19 cellular contexts compared by ENCODE assay signal in genomic region chr7:151048911-151049463, GRCh38. TPM values are rescaled to one million over a fixed set of nuclear protein-coding genes. Genes with fewer than 3 reads are reported as not detected.
DNase-seq lines count a peak whose midpoint lies in the region; ATAC-seq lines count a peak whose summit lies in the region.
"Had no signal": no experiment of that assay in that cellular context is flagged by ENCODE, and none has a peak within 500 bp of the region (broad histone marks: within the 10 kb centered on the region; RNA-seq: fewer than 3 reads in every experiment).

No MANE protein-coding gene starts in this region.

- H3K4me1 ChIP-seq in SJCRH30 (peaks cover 51% of the 10 kb centered on the region), iPS-15b (ENCODE audit: control insufficient read depth, insufficient read depth, low read length) (no peaks in the 10 kb centered on the region)

- DNase-seq in SJCRH30, result no peak
- DNase-seq in SK-N-DZ (ENCODE audit: low spot score), result peak; percentile 54
- no peak for DNase-seq in NCI-H1930 (lab: John Stamatoyannopoulos, UW)
- no peak for DNase-seq in activated gamma-delta T cell treated with Interleukin-2 at 50 U/mL for 16 hours
- DNase-seq: C1 segment of cervical spinal cord; Calu3; CD4-positive, alpha-beta memory T cell; COR-L47; DMS53; DMS79 treated with DMSO at 0.1 percent for 48 hours; GF-D8; GM23248; H7; HCEC 1CT had no signal

- H3K4me3 ChIP-seq in SJCRH30, result 0 out of 2 replicates have a peak overlapping the region, but pooled peaks have one; percentile 6
- H3K4me3 ChIP-seq in iPS-15b (ENCODE audit: low read depth, low read length), result no peak overlapping the region
- H3K4me3 ChIP-seq: GM23248 had no signal

- H3K27me3 ChIP-seq in SJCRH30 (no peaks in the 10 kb centered on the region), iPS-15b (ENCODE audit: control insufficient read depth, insufficient read depth, low read length) (peaks cover 25% of the 10 kb centered on the region)

- H3K9ac ChIP-seq in iPS-15b (ENCODE audit: low read depth, low read length), result peak overlapping the region; percentile 24
- H3K9ac ChIP-seq: GM23248 had no signal

- ATAC-seq in HG03039 (IDR thresholded peaks at IDR 0.05; ENCODE audit: unreplicated experiment), result no peak

- H3K36me3 ChIP-seq in SJCRH30 (no peaks in the 10 kb centered on the region), iPS-15b (ENCODE audit: control insufficient read depth, insufficient read depth, low read length) (no peaks in the 10 kb centered on the region)

- H3K9me3 ChIP-seq in SJCRH30 (replicated peaks) (no peaks in the 10 kb centered on the region), iPS-15b (ENCODE audit: control insufficient read depth, insufficient read depth, low read length) (no peaks in the 10 kb centered on the region)

- peak overlapping the region; percentile 10; the same call in 1 of the 2 replicates for H3K27ac ChIP-seq in SJCRH30
- H3K27ac ChIP-seq: GM23248 had no signal

RNA-seq across cellular contexts. Expression of gene ASIC3, which starts 0.7 kb away (rescaled TPM):
- 1.3 and 1.5 TPM in 2 replicates for total RNA-seq in SJCRH30 (2014; rRNA removed; shearing (Covaris generic))
- 0.51 and 0.56 TPM in 2 replicates for polyA plus RNA-seq in SK-N-DZ (2014; cell fraction: cytosol; rRNA removed)
- 3.7 and 9.3 TPM in 2 replicates for polyA plus RNA-seq in SK-N-DZ (2014; cell fraction: nucleus; rRNA removed)
- total RNA-seq: G401 had no signal
- polyA plus RNA-seq: CD4-positive, alpha-beta memory T cell had no signal

RNA-seq across cellular contexts. Expression of gene CDK5, which starts 8.7 kb away (rescaled TPM):
- total RNA-seq in SJCRH30 (2014; rRNA removed; shearing (Covaris generic)), result 34.3 and 39.2 TPM in 2 replicates
- polyA plus RNA-seq in SK-N-DZ (2014; cell fraction: cytosol; rRNA removed), result 49.6 and 52.8 TPM in 2 replicates
- polyA plus RNA-seq in SK-N-DZ (2014; cell fraction: nucleus; rRNA removed), result 29.4 and 30.2 TPM in 2 replicates

RNA-seq across cellular contexts. Expression of gene SLC4A2, which starts 10.4 kb away (rescaled TPM):
- total RNA-seq in SJCRH30 (2014; rRNA removed; shearing (Covaris generic)), result 129 and 132 TPM in 2 replicates
- polyA plus RNA-seq in SK-N-DZ (2014; cell fraction: cytosol; rRNA removed), result 69.8 and 71.2 TPM in 2 replicates
- polyA plus RNA-seq in SK-N-DZ (2014; cell fraction: nucleus; rRNA removed), result 202 and 231 TPM in 2 replicates

RNA-seq across cellular contexts. Expression of gene ABCB8, which starts 20.7 kb away (rescaled TPM):
- total RNA-seq in SJCRH30 (2014; rRNA removed; shearing (Covaris generic)), result 20.8 and 22.3 TPM in 2 replicates
- polyA plus RNA-seq in SK-N-DZ (2014; cell fraction: cytosol; rRNA removed), result 20.3 and 22.3 TPM in 2 replicates
- polyA plus RNA-seq in SK-N-DZ (2014; cell fraction: nucleus; rRNA removed), result 35.5 and 48.0 TPM in 2 replicates

RNA-seq across cellular contexts. Expression of gene ATG9B, which starts 24.7 kb away (rescaled TPM):
- total RNA-seq in SJCRH30 (2014; rRNA removed; shearing (Covaris generic)), result 0.08 TPM in 1 of 2 replicates, not detected in the other
- polyA plus RNA-seq in SK-N-DZ (2014; cell fraction: cytosol; rRNA removed), result 5.2 and 5.4 TPM in 2 replicates
- 7.5 and 9.9 TPM in 2 replicates for polyA plus RNA-seq in SK-N-DZ (2014; cell fraction: nucleus; rRNA removed)
- total RNA-seq: A172, Daoy, GM23248 had no signal
